ENCODE assay signal across 10 cellular contexts in genomic region chr7:17773289-17773626, GRCh38.
DNase-seq lines count a peak whose midpoint lies in the region; ATAC-seq and TF ChIP-seq lines count a peak whose summit lies in the region.
"Had no signal": no experiment of that assay in that cellular context is flagged by ENCODE, and none has a peak within 500 bp of the region (broad histone marks: within the 10 kb centered on the region; RNA-seq: fewer than 3 reads in every experiment).

No MANE protein-coding gene starts in this region.

- no peak overlapping the region for H3K4me3 Mint-ChIP-seq in T-helper 2 cell treated with Interferon-gamma antibody and Interleukin-4, amounts not matched to agents 5 μg/mL and 100 μg/mL, for 36 hours
- H3K4me3 Mint-ChIP-seq: nephron progenitor cell; stimulated activated naive CD8-positive, alpha-beta T cell treated with anti-CD3 and anti-CD28 coated beads, Interleukin-15, Interleukin-2, amounts not matched to agents 100 ng/mL and 50 ng/mL, for 24 hours had no signal

- in situ Hi-C loops in astrocyte of the cerebellum (cut with HindIII; ENCODE audit: low sequenced_read_pairs): no loop called here

- H3K9me3 ChIP-seq in right lobe of liver: no peaks in the 10 kb centered on the region

- DNase-seq in CD1c-positive myeloid dendritic cell (ENCODE audit: extremely low spot score): peak; percentile 67
- DNase-seq in LHCN-M2 (ENCODE audit: low read depth): peak; percentile 88
- DNase-seq in astrocyte of the cerebellum (ENCODE audit: low read depth): peak; percentile 49
- DNase-seq in right lobe of liver: no peak
- no peak for DNase-seq in T-helper 2 cell treated with Interferon-gamma antibody and Interleukin-4, amounts not matched to agents 5 μg/mL and 100 μg/mL, for 36 hours (ENCODE audit: low spot score)
- DNase-seq in activated CD4-positive, alpha-beta T cell treated with anti-CD3 and anti-CD28 coated beads, Interleukin-2, amount 50 U/mL, for 1 hour: no peak
- no peak for DNase-seq in H7
- DNase-seq: nephron progenitor cell had no signal

- 42% methylated on average over 4 of the region's 4 CpGs for WGBS in right lobe of liver (ENCODE audit: insufficient coverage, low coverage, low lambda C conversion rate, missing lambda C conversion rate)

- no peak for TF ChIP-seq POLR2A in right lobe of liver (IDR thresholded peaks at IDR 0.05)

- no peak overlapping the region for H3K27ac ChIP-seq in right lobe of liver

- no peaks in the 10 kb centered on the region for H3K36me3 ChIP-seq in right lobe of liver
- H3K36me3 ChIP-seq in H7 (replicated peaks; ENCODE audit: control insufficient read depth, insufficient read depth, low read length): no peaks in the 10 kb centered on the region

- no peaks in the 10 kb centered on the region for H3K9me3 Mint-ChIP-seq in T-helper 2 cell treated with Interferon-gamma antibody and Interleukin-4, amounts not matched to agents 5 μg/mL and 100 μg/mL, for 36 hours
- H3K9me3 Mint-ChIP-seq: nephron progenitor cell; stimulated activated naive CD8-positive, alpha-beta T cell treated with anti-CD3 and anti-CD28 coated beads, Interleukin-15, Interleukin-2, amounts not matched to agents 100 ng/mL and 50 ng/mL, for 24 hours had no signal

- intact Hi-C loops in right lobe of liver (cut with DNase I): no loop called here

- no peaks in the 10 kb centered on the region for H3K4me1 ChIP-seq in right lobe of liver

- no peaks in the 10 kb centered on the region for H3K27me3 ChIP-seq in right lobe of liver
- H3K27me3 ChIP-seq in H7 (ENCODE audit: control insufficient read depth, insufficient read depth, low read length): no peaks in the 10 kb centered on the region

- H3K27ac Mint-ChIP-seq in T-helper 2 cell treated with Interferon-gamma antibody and Interleukin-4, amounts not matched to agents 5 μg/mL and 100 μg/mL, for 36 hours: no peak overlapping the region
- H3K27ac Mint-ChIP-seq: nephron progenitor cell; stimulated activated naive CD8-positive, alpha-beta T cell treated with anti-CD3 and anti-CD28 coated beads, Interleukin-15, Interleukin-2, amounts not matched to agents 100 ng/mL and 50 ng/mL, for 24 hours had no signal

- TF ChIP-seq CTCF in astrocyte of the cerebellum (IDR thresholded peaks at IDR 0.05; ENCODE audit: low read depth, low read length, missing control alignments) (no peak), right lobe of liver (IDR thresholded peaks at IDR 0.05) (no peak)

- no peaks in the 10 kb centered on the region for H3K36me3 Mint-ChIP-seq in T-helper 2 cell treated with Interferon-gamma antibody and Interleukin-4, amounts not matched to agents 5 μg/mL and 100 μg/mL, for 36 hours (ENCODE audit: low read depth)

- H3K4me3 ChIP-seq in astrocyte of the cerebellum (ENCODE audit: low read depth, low read length): no peak overlapping the region
- H3K4me3 ChIP-seq in right lobe of liver: no peak overlapping the region
- H3K4me3 ChIP-seq in H7 (ENCODE audit: insufficient read depth, low read depth, low read length): no peak overlapping the region

- ATAC-seq in right lobe of liver (peak; percentile 69 to 93 (median 78)), HG03135 (IDR thresholded peaks at IDR 0.05; ENCODE audit: unreplicated experiment) (no peak)

- H3K27me3 Mint-ChIP-seq in T-helper 2 cell treated with Interferon-gamma antibody and Interleukin-4, amounts not matched to agents 5 μg/mL and 100 μg/mL, for 36 hours (ENCODE audit: low read depth): no peaks in the 10 kb centered on the region
- H3K27me3 Mint-ChIP-seq: stimulated activated naive CD8-positive, alpha-beta T cell treated with anti-CD3 and anti-CD28 coated beads, Interleukin-15, Interleukin-2, amounts not matched to agents 100 ng/mL and 50 ng/mL, for 24 hours had no signal

- peaks cover 12% of the 10 kb centered on the region for H3K4me1 Mint-ChIP-seq in T-helper 2 cell treated with Interferon-gamma antibody and Interleukin-4, amounts not matched to agents 5 μg/mL and 100 μg/mL, for 36 hours (ENCODE audit: low read depth)

Comparison
In these comparisons a context has a peak if more than half of its experiments do, and no peak if none do; other contexts are left out.
1. DNase-seq: peak in CD1c-positive myeloid dendritic cell (single experiment), LHCN-M2 (single experiment) and astrocyte of the cerebellum (single experiment); none in right lobe of liver (0 of 3), T-helper 2 cell treated with Interferon-gamma antibody and Interleukin-4, amounts not matched to agents 5 μg/mL and 100 μg/mL, for 36 hours (single experiment), activated CD4-positive, alpha-beta T cell treated with anti-CD3 and anti-CD28 coated beads, Interleukin-2, amount 50 U/mL, for 1 hour (single experiment) and H7 (single experiment).